ENCODE assay signal across 26 cellular contexts in genomic region chr2:209830722-209831465, GRCh38. TPM values are rescaled to one million over a fixed set of nuclear protein-coding genes. Genes with fewer than 3 reads are reported as not detected.
"Had no signal": no experiment of that assay in that cellular context is flagged by ENCODE, and none has a peak within 500 bp of the region (broad histone marks: within the 10 kb centered on the region; RNA-seq: fewer than 3 reads in every experiment).

No MANE protein-coding gene starts in this region.

- H3K27me3 ChIP-seq: esophagus squamous epithelium, right atrium auricular region, sigmoid colon, testis, tibial nerve, upper lobe of right lung, vagina had no signal

- H3K79me2 ChIP-seq: parathyroid adenoma had no signal

- H3K9ac ChIP-seq: parathyroid adenoma had no signal

- H3K4me3 Mint-ChIP-seq: memory B cell; natural killer cell treated with Interleukin-12 subunit alpha and Interleukin-12 subunit beta and Interleukin-15 and Interleukin-18, amount 100 ng/mL, for 72 hours; stimulated activated naive B cell treated with anti-CD40 and anti-IgM and Interleukin-4, amounts not matched to agents 10 μg/mL and 1 μg/mL and 100 μg/mL, for 72 hours; stimulated activated naive CD8-positive, alpha-beta T cell treated with anti-CD3 and anti-CD28 coated beads, Interleukin-15, amount 100 ng/mL, for 72 hours had no signal

- H3K9me3 Mint-ChIP-seq: memory B cell; natural killer cell treated with Interleukin-12 subunit alpha and Interleukin-12 subunit beta and Interleukin-15 and Interleukin-18, amount 100 ng/mL, for 72 hours; stimulated activated naive B cell treated with anti-CD40 and anti-IgM and Interleukin-4, amounts not matched to agents 10 μg/mL and 1 μg/mL and 100 μg/mL, for 72 hours; stimulated activated naive CD8-positive, alpha-beta T cell treated with anti-CD3 and anti-CD28 coated beads, Interleukin-15, amount 100 ng/mL, for 72 hours had no signal

- ATAC-seq: left cardiac atrium; lower lobe of right lung; natural killer cell treated with Interleukin-12 subunit alpha and Interleukin-12 subunit beta and Interleukin-15 and Interleukin-18, amount 100 ng/mL, for 72 hours; psoas muscle; stimulated activated naive B cell treated with anti-CD40 and anti-IgM and Interleukin-4, amounts not matched to agents 10 μg/mL and 1 μg/mL and 100 μg/mL, for 72 hours; stimulated activated naive CD8-positive, alpha-beta T cell treated with anti-CD3 and anti-CD28 coated beads, Interleukin-15, amount 100 ng/mL, for 72 hours; upper lobe of right lung had no signal

- H3K27ac Mint-ChIP-seq: memory B cell; natural killer cell treated with Interleukin-12 subunit alpha and Interleukin-12 subunit beta and Interleukin-15 and Interleukin-18, amount 100 ng/mL, for 72 hours; stimulated activated naive B cell treated with anti-CD40 and anti-IgM and Interleukin-4, amounts not matched to agents 10 μg/mL and 1 μg/mL and 100 μg/mL, for 72 hours; stimulated activated naive CD8-positive, alpha-beta T cell treated with anti-CD3 and anti-CD28 coated beads, Interleukin-15, amount 100 ng/mL, for 72 hours had no signal

- FAIRE-seq: kidney had no signal

- H2AFZ ChIP-seq: parathyroid adenoma had no signal

- H3K4me3 ChIP-seq: coronary artery, esophagus squamous epithelium, left ventricle myocardium inferior, lower lobe of right lung, psoas muscle, right atrium auricular region, sigmoid colon, skin epidermis, testis, tibial nerve, upper lobe of right lung, vagina had no signal

- H3K27me3 Mint-ChIP-seq: natural killer cell treated with Interleukin-12 subunit alpha and Interleukin-12 subunit beta and Interleukin-15 and Interleukin-18, amount 100 ng/mL, for 72 hours; stimulated activated naive B cell treated with anti-CD40 and anti-IgM and Interleukin-4, amounts not matched to agents 10 μg/mL and 1 μg/mL and 100 μg/mL, for 72 hours; stimulated activated naive CD8-positive, alpha-beta T cell treated with anti-CD3 and anti-CD28 coated beads, Interleukin-15, amount 100 ng/mL, for 72 hours had no signal

- H3K9me3 ChIP-seq: esophagus squamous epithelium, left ventricle myocardium inferior, lower lobe of right lung, psoas muscle, right atrium auricular region, sigmoid colon, testis, tibial nerve, upper lobe of right lung, vagina had no signal

- H3K36me3 Mint-ChIP-seq: memory B cell; natural killer cell treated with Interleukin-12 subunit alpha and Interleukin-12 subunit beta and Interleukin-15 and Interleukin-18, amount 100 ng/mL, for 72 hours; stimulated activated naive B cell treated with anti-CD40 and anti-IgM and Interleukin-4, amounts not matched to agents 10 μg/mL and 1 μg/mL and 100 μg/mL, for 72 hours had no signal

- H3K4me1 ChIP-seq: esophagus squamous epithelium, left ventricle myocardium inferior, lower lobe of right lung, parathyroid adenoma, psoas muscle, right atrium auricular region, sigmoid colon, testis, tibial nerve, upper lobe of right lung, vagina had no signal

- DNase-seq: effector memory CD4-positive, alpha-beta T cell; esophagus squamous epithelium; foreskin fibroblast; kidney; left cardiac atrium; left ventricle myocardium inferior; lower lobe of right lung; midbrain; psoas muscle; sigmoid colon; stimulated activated CD4-positive, alpha-beta T cell treated with anti-CD3 and anti-CD28 coated beads, Interleukin-2, amount 100 ng/mL, for 24 hours; stimulated activated CD4-positive, alpha-beta T cell treated with anti-CD3 and anti-CD28 coated beads, Interleukin-4, amount 100 ng/mL, for 4 hours; stimulated activated naive B cell treated with anti-CD40 and anti-IgM and Interleukin-4, amounts not matched to agents 10 μg/mL and 1 μg/mL and 100 μg/mL, for 72 hours; stimulated activated naive CD8-positive, alpha-beta T cell treated with anti-CD3 and anti-CD28 coated beads, Interleukin-15, amount 100 ng/mL, for 72 hours; testis; upper lobe of right lung had no signal

- H3K4me1 Mint-ChIP-seq: memory B cell; stimulated activated naive B cell treated with anti-CD40 and anti-IgM and Interleukin-4, amounts not matched to agents 10 μg/mL and 1 μg/mL and 100 μg/mL, for 72 hours; stimulated activated naive CD8-positive, alpha-beta T cell treated with anti-CD3 and anti-CD28 coated beads, Interleukin-15, amount 100 ng/mL, for 72 hours had no signal

- H3K27ac ChIP-seq: coronary artery, esophagus squamous epithelium, left ventricle myocardium inferior, lower lobe of right lung, parathyroid adenoma, psoas muscle, right atrium auricular region, sigmoid colon, skin epidermis, testis, tibial nerve, upper lobe of right lung, vagina had no signal

- H3K36me3 ChIP-seq: esophagus squamous epithelium, left ventricle myocardium inferior, lower lobe of right lung, right atrium auricular region, sigmoid colon, tibial nerve, upper lobe of right lung, vagina had no signal

RNA-seq across cellular contexts. Expression of gene UNC80, which starts 59.3 kb away (rescaled TPM):
- total RNA-seq: epithelial cell of proximal tubule; lower lobe of right lung; natural killer cell treated with Interleukin-12 subunit alpha and Interleukin-12 subunit beta and Interleukin-15 and Interleukin-18, amount 100 ng/mL, for 72 hours; omental fat pad; psoas muscle; upper lobe of right lung had no signal
